8 cellular contexts compared by ENCODE assay signal in the genomic region with DNA sequence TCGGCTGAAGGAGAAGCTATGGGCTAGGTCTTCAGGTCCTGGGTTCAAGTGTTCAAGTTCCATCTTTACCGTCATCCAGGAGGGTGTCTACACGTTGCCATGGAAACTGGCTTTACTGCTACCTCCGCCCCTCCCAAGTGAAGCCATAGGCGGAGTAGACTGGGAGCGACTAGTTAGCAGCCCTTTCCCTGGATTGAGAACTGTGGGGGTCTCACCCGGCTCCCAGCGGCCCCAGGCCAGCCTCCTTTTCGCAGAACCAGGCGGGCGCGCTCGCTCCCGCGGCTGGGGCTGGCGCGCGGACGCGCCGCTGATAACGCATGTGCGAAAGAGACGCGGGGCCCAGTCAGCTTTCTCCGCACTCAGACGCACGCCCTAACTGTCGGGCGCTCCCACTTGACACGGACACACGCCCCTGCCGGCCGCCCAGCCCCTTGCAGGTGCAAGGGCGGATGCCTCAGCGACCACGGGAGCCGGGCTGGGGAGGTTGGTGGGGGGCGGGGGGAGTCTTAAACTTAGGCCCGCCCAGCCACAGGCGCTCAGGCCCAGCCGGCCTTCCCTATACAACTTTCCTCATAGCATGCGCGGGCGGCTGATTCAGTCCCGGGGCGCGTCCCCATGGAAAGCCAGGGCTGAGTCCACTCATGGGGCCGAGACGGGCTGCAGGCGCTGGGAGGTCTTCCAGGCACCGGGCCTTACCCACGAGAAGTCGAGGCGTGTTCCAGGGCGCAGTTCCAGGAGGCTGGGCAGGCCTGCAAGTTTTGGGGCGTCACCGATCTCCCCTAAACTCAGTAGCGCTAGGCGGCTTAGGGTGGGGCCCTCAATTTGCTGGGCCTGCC. TPM values are rescaled to one million over a fixed set of nuclear protein-coding genes. Genes with fewer than 3 reads are reported as not detected.
DNase-seq lines count a peak whose midpoint lies in the region; ATAC-seq and TF ChIP-seq lines count a peak whose summit lies in the region.

No MANE protein-coding gene starts in this region.

- peak overlapping the region; percentile 38 to 46 (median 41) for H3K4me3 ChIP-seq in right lobe of liver

- 13% methylated on average over 3 of the region's 60 CpGs for WGBS in right lobe of liver (ENCODE audit: insufficient coverage, low coverage, low lambda C conversion rate, missing lambda C conversion rate)

- H3K36me3 ChIP-seq in right lobe of liver = no peaks in the 10 kb centered on the region

- ATAC-seq in GM21390 (IDR thresholded peaks at IDR 0.05; ENCODE audit: unreplicated experiment) = peak; percentile 64
- peak; percentile 66 to 83 (median 80) for ATAC-seq in right lobe of liver

- no peak for TF ChIP-seq POLR2A in right lobe of liver (IDR thresholded peaks at IDR 0.05)

- no peaks in the 10 kb centered on the region for H3K9me3 ChIP-seq in right lobe of liver

- intact Hi-C loops in right lobe of liver (cut with DNase I) = no loop called here

- no peak overlapping the region for H3K27ac ChIP-seq in right lobe of liver

- no peaks in the 10 kb centered on the region for H3K27me3 ChIP-seq in right lobe of liver

- TF ChIP-seq CTCF in right lobe of liver (IDR thresholded peaks at IDR 0.05) = peak; percentile 15 to 31 (median 26)

- peaks cover 0 to 12% (median 0%) of the 10 kb centered on the region in 4 donors for H3K4me1 ChIP-seq in right lobe of liver

- DNase-seq in CD1c-positive myeloid dendritic cell (ENCODE audit: extremely low spot score) (peak; percentile 79), NCI-H1417 treated with DMSO at 0.1 percent for 48 hours (lab: John Stamatoyannopoulos, UW) (peak; percentile 67), dermis blood vessel endothelial cell (peak; percentile 84), right lobe of liver (peak in 2 of 3 donors; percentile 70 to 71), ureter (ENCODE audit: low spot score) (no peak)
- DNase-seq in activated CD4-positive, alpha-beta T cell treated with anti-CD3 and anti-CD28 coated beads for 4 hours = peak; percentile 54 to 66
- DNase-seq in stimulated activated CD8-positive, alpha-beta memory T cell treated with anti-CD3 and anti-CD28 coated beads, Interleukin-12 subunit alpha, Interleukin-12 subunit beta, amount 100 ng/mL, for 4 hours (ENCODE audit: low read depth) = peak; percentile 51

RNA-seq across cellular contexts. Expression of gene EFNA4, which starts 7.4 kb away (rescaled TPM):
- 9.5 and 15.7 TPM in 2 replicates for total RNA-seq in dermis blood vessel endothelial cell
- total RNA-seq in right lobe of liver = 1 to 10 TPM; 2.3 to 6.4 (median 3.0) TPM
- 11.2 TPM for total RNA-seq in ureter

RNA-seq across cellular contexts. Expression of gene EFNA3, which starts 7.7 kb away (rescaled TPM):
- total RNA-seq in dermis blood vessel endothelial cell (1.9 and 2.2 TPM in 2 replicates), right lobe of liver (1 to 10 TPM in 4 of 6 experiments, under 1 TPM in 2; 0.26 to 4.0 (median 2.5) TPM), ureter (1.1 TPM)

RNA-seq across cellular contexts. Expression of gene ADAM15, which starts 19.8 kb away (rescaled TPM):
- 289 and 307 TPM in 2 replicates for total RNA-seq in dermis blood vessel endothelial cell
- 10 to 100 TPM; 16.2 to 33.9 (median 26.4) TPM for total RNA-seq in right lobe of liver
- 152 TPM for total RNA-seq in ureter

RNA-seq across cellular contexts. Expression of gene DCST1, which starts 37.3 kb away (rescaled TPM):
- total RNA-seq in dermis blood vessel endothelial cell = not detected in 2 replicates
- total RNA-seq in right lobe of liver = not detected
- not detected for total RNA-seq in ureter

RNA-seq across cellular contexts. Expression of gene DCST2, which starts 37.4 kb away (rescaled TPM):
- 0.17 and 0.70 TPM in 2 replicates for total RNA-seq in dermis blood vessel endothelial cell
- 1 to 10 TPM in 1 of 6 experiments, under 1 TPM in 4, not detected in 1; 0.72 to 1.4 (median 0.81) TPM for total RNA-seq in right lobe of liver
- 1.2 TPM for total RNA-seq in ureter
